26 cellular contexts compared by ENCODE assay signal in genomic region chr6:40543776-40544175, GRCh38. TPM values are rescaled to one million over a fixed set of nuclear protein-coding genes. Genes with fewer than 3 reads are reported as not detected.
"Had no signal": no experiment of that assay in that cellular context is flagged by ENCODE, and none has a peak within 500 bp of the region (broad histone marks: within the 10 kb centered on the region; RNA-seq: fewer than 3 reads in every experiment).

No MANE protein-coding gene starts in this region.

- H3K27ac Mint-ChIP-seq: activated CD4-positive, alpha-beta memory T cell treated with anti-CD3 and anti-CD28 coated beads for 36 hours; activated CD4-positive, alpha-beta T cell treated with anti-CD3 and anti-CD28 coated beads for 36 hours; activated naive CD8-positive, alpha-beta T cell; naive B cell had no signal

- H3K36me3 ChIP-seq: gastrocnemius medialis, heart left ventricle, right atrium auricular region, tibial nerve had no signal

- H3K36me3 Mint-ChIP-seq: activated CD4-positive, alpha-beta memory T cell treated with anti-CD3 and anti-CD28 coated beads for 36 hours; activated naive CD8-positive, alpha-beta T cell; naive B cell had no signal

- H3K9me3 ChIP-seq: body of pancreas, gastrocnemius medialis, heart left ventricle, right atrium auricular region, tibial nerve had no signal

- H3K4me3 Mint-ChIP-seq: activated CD4-positive, alpha-beta memory T cell treated with anti-CD3 and anti-CD28 coated beads for 36 hours; activated CD4-positive, alpha-beta T cell treated with anti-CD3 and anti-CD28 coated beads for 36 hours; activated naive CD8-positive, alpha-beta T cell; central memory CD8-positive, alpha-beta T cell; naive B cell had no signal

- H3K9me3 Mint-ChIP-seq: activated CD4-positive, alpha-beta memory T cell treated with anti-CD3 and anti-CD28 coated beads for 36 hours; central memory CD8-positive, alpha-beta T cell had no signal

- H3K4me1 ChIP-seq: body of pancreas, gastrocnemius medialis, heart left ventricle, right atrium auricular region, tibial nerve had no signal

- DNase-seq: activated CD4-positive, alpha-beta memory T cell treated with anti-CD3 and anti-CD28 coated beads for 36 hours; activated CD4-positive, alpha-beta T cell treated with anti-CD3 and anti-CD28 coated beads for 36 hours; activated effector memory CD4-positive, alpha-beta T cell treated with anti-CD3 and anti-CD28 coated beads, Interleukin-2, amount 50 U/mL, for 16 hours; activated T-cell treated with anti-CD3 and anti-CD28 coated beads, Interleukin-2, amount 50 U/mL, for 48 hours; amniotic stem cell; body of pancreas; effector CD4-positive, alpha-beta T cell; gastrocnemius medialis; heart left ventricle; naive B cell; posterior cingulate gyrus; stimulated activated CD4-positive, alpha-beta T cell treated with anti-CD3 and anti-CD28 coated beads, Interleukin-4, amount 100 ng/mL, for 24 hours; stimulated activated naive CD4-positive, alpha-beta T cell; T-helper 1 cell; T1000 had no signal

- H3K4me3 ChIP-seq: body of pancreas, coronary artery, gastrocnemius medialis, heart left ventricle, right atrium auricular region, skin epidermis, tibial nerve had no signal

- H3K4me1 Mint-ChIP-seq: activated CD4-positive, alpha-beta T cell treated with anti-CD3 and anti-CD28 coated beads for 36 hours; central memory CD8-positive, alpha-beta T cell; naive B cell had no signal

- ATAC-seq: activated CD4-positive, alpha-beta T cell treated with anti-CD3 and anti-CD28 coated beads for 36 hours; body of pancreas; gastrocnemius medialis; heart left ventricle; left lobe of liver; SK-N-SH treated with all-trans-retinoic acid at 6 μM for 48 hours had no signal

- H3K27me3 ChIP-seq: body of pancreas, gastrocnemius medialis, right atrium auricular region, tibial nerve had no signal

- H3K27ac ChIP-seq: body of pancreas, coronary artery, gastrocnemius medialis, heart left ventricle, right atrium auricular region, tibial nerve, VCaP had no signal

- H3K27me3 Mint-ChIP-seq: activated CD4-positive, alpha-beta memory T cell treated with anti-CD3 and anti-CD28 coated beads for 36 hours; activated CD4-positive, alpha-beta T cell treated with anti-CD3 and anti-CD28 coated beads for 36 hours; activated naive CD8-positive, alpha-beta T cell; naive B cell had no signal

RNA-seq across cellular contexts. Expression of gene LRFN2, which starts 43.4 kb away (rescaled TPM):
- total RNA-seq: activated CD4-positive, alpha-beta memory T cell treated with anti-CD3 and anti-CD28 coated beads for 36 hours; activated CD4-positive, alpha-beta T cell treated with anti-CD3 and anti-CD28 coated beads for 36 hours; gastrocnemius medialis; heart left ventricle; lung microvascular endothelial cell; right atrium auricular region; subcutaneous adipose tissue; tibial nerve had no signal
- polyA plus RNA-seq: heart left ventricle had no signal
